ENCODE assay signal across 16 cellular contexts in the genomic region with DNA sequence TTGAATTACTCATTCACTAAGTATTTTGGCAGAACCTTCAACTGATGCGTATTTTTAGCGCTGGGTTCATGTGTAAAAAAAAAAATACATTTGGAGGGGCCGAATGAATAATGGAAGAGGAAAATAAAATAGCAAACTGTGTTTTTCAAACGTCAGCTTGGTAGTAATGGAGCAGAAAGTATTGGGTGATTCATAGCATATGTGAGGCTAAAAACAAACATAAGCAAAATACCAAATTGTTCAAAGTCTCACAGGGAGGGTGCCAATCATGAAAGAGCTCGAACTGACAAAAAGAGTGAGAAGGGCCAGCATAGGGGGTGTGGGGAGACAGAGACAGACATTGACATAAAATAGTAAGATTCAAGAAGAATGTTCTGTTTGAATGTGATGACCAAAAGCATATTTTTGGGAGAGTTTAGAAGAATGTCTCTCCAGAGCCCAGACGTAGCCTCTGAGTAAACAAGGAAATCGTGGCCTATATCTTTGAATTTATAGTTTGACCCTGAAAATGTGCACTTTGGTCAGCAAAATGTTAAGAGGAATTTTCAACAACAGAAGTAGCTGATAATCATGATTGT.
DNase-seq lines count a peak whose midpoint lies in the region; TF ChIP-seq lines count a peak whose summit lies in the region.
"Had no signal": no experiment of that assay in that cellular context is flagged by ENCODE, and none has a peak within 500 bp of the region (broad histone marks: within the 10 kb centered on the region; RNA-seq: fewer than 3 reads in every experiment).

No MANE protein-coding gene starts in this region.

- H3K4me3 ChIP-seq in BLaER1 treated with 17β-estradiol and CSF1 and Interleukin-3, amounts not matched to agents 10 nM and 100 nM, result no peak overlapping the region
- no peak overlapping the region for H3K4me3 ChIP-seq in parathyroid adenoma (ENCODE audit: low read depth, low read length)
- H3K4me3 ChIP-seq: gastrocnemius medialis, Peyer's patch had no signal

- H3K27ac ChIP-seq in BLaER1 treated with 17β-estradiol and CSF1 and Interleukin-3, amounts not matched to agents 10 nM and 100 nM, result peak overlapping the region in 5 of 11 experiments; percentile 14 to 51 (median 43); a peak in 7 of 22 replicates
- H3K27ac ChIP-seq in parathyroid adenoma, result no peak overlapping the region
- H3K27ac ChIP-seq: Peyer's patch, VCaP had no signal

- TF ChIP-seq CTCF in chondrocyte (IDR thresholded peaks at IDR 0.05) (no peak), parathyroid adenoma (IDR thresholded peaks at IDR 0.05) (no peak), endothelial cell (IDR thresholded peaks at IDR 0.05; ENCODE audit: unreplicated experiment) (no peak)

- H4K20me1 ChIP-seq in BLaER1 treated with 17β-estradiol and CSF1 and Interleukin-3, amounts not matched to agents 10 nM and 100 nM, result no peaks in the 10 kb centered on the region

- peaks cover 0 to 17% (median 6%) of the 10 kb centered on the region in 11 experiments; a peak in 10 of 22 replicates for H3K9me3 ChIP-seq in BLaER1 treated with 17β-estradiol and CSF1 and Interleukin-3, amounts not matched to agents 10 nM and 100 nM (replicated peaks in 1 of 11)
- no peaks in the 10 kb centered on the region for H3K9me3 ChIP-seq in parathyroid adenoma (ENCODE audit: control insufficient read depth, low read length)
- H3K9me3 ChIP-seq: gastrocnemius medialis, Peyer's patch had no signal

- H3K4me2 ChIP-seq in BLaER1 treated with 17β-estradiol and CSF1 and Interleukin-3, amounts not matched to agents 10 nM and 100 nM, result peak overlapping the region; percentile 18 to 72 (median 56); a peak in 19 of 22 replicates
- no peak overlapping the region for H3K4me2 ChIP-seq in parathyroid adenoma (ENCODE audit: low read length)

- peaks cover 14 to 49% (median 33%) of the 10 kb centered on the region in 10 experiments for H3K4me1 ChIP-seq in BLaER1 treated with 17β-estradiol and CSF1 and Interleukin-3, amounts not matched to agents 10 nM and 100 nM
- H3K4me1 ChIP-seq in parathyroid adenoma, result no peaks in the 10 kb centered on the region
- H3K4me1 ChIP-seq: gastrocnemius medialis, Peyer's patch had no signal

- peak overlapping the region; percentile 14 for H2AFZ ChIP-seq in parathyroid adenoma

- no peak overlapping the region for H3K9ac ChIP-seq in BLaER1 treated with 17β-estradiol and CSF1 and Interleukin-3, amounts not matched to agents 10 nM and 100 nM
- no peak overlapping the region for H3K9ac ChIP-seq in parathyroid adenoma

- H3K36me3 ChIP-seq in BLaER1 treated with 17β-estradiol and CSF1 and Interleukin-3, amounts not matched to agents 10 nM and 100 nM, result no peaks in the 10 kb centered on the region
- no peaks in the 10 kb centered on the region for H3K36me3 ChIP-seq in parathyroid adenoma (ENCODE audit: control insufficient read depth, insufficient read depth, low read length)
- H3K36me3 ChIP-seq: gastrocnemius medialis, Peyer's patch had no signal

- no peaks in the 10 kb centered on the region for H3K27me3 ChIP-seq in BLaER1 treated with 17β-estradiol and CSF1 and Interleukin-3, amounts not matched to agents 10 nM and 100 nM
- no peaks in the 10 kb centered on the region for H3K27me3 ChIP-seq in parathyroid adenoma (ENCODE audit: control insufficient read depth, insufficient read depth, low read length)
- H3K27me3 ChIP-seq: gastrocnemius medialis, Peyer's patch had no signal

- peak overlapping the region; percentile 88 for H3K27ac Mint-ChIP-seq in chondrocyte (ENCODE audit: unreplicated experiment)
- H3K27ac Mint-ChIP-seq in endothelial cell (ENCODE audit: unreplicated experiment), result no peak overlapping the region
- H3K27ac Mint-ChIP-seq: activated naive CD8-positive, alpha-beta T cell treated with anti-CD3 and anti-CD28 coated beads, Interleukin-2, amount 10 ng/mL, durations not matched to agents 7 days and 5 days; activated T-cell treated with anti-CD3 and anti-CD28 coated beads, Interleukin-2, amount 50 U/mL, for 72 hours; B cell had no signal

- H3K9me3 Mint-ChIP-seq in chondrocyte (ENCODE audit: low read depth) (peaks cover 2% of the 10 kb centered on the region), endothelial cell (ENCODE audit: unreplicated experiment) (no peaks in the 10 kb centered on the region)
- H3K9me3 Mint-ChIP-seq: activated T-cell treated with anti-CD3 and anti-CD28 coated beads, Interleukin-2, amount 50 U/mL, for 72 hours had no signal

- H3K4me1 Mint-ChIP-seq in chondrocyte (ENCODE audit: low read depth) (peaks cover 47% of the 10 kb centered on the region), endothelial cell (ENCODE audit: unreplicated experiment) (no peaks in the 10 kb centered on the region)
- H3K4me1 Mint-ChIP-seq: B cell had no signal

- peak; percentile 37 for DNase-seq in M059J (ENCODE audit: low read depth)
- DNase-seq in chondrocyte (ENCODE audit: low spot score), result no peak
- DNase-seq in SHP77 (lab: John Stamatoyannopoulos, UW), result no peak
- no peak for DNase-seq in NCI-H187 (lab: John Stamatoyannopoulos, UW)
- no peak for DNase-seq in endothelial cell (ENCODE audit: low spot score)
- no peak for DNase-seq in DMS79 treated with DMSO at 0.1 percent for 48 hours (lab: John Stamatoyannopoulos, UW)
- DNase-seq: activated CD4-positive, alpha-beta T cell treated with anti-CD3 and anti-CD28 coated beads, Interleukin-2, amount 50 U/mL, for 48 hours; activated naive CD8-positive, alpha-beta T cell treated with anti-CD3 and anti-CD28 coated beads, Interleukin-2, amount 10 ng/mL, durations not matched to agents 7 days and 5 days; activated T-cell treated with anti-CD3 and anti-CD28 coated beads, Interleukin-2, amount 50 U/mL, for 72 hours; gastrocnemius medialis; NCI-H774; Peyer's patch had no signal

- H3K79me2 ChIP-seq in parathyroid adenoma, result no peaks in the 10 kb centered on the region

- H3K4me3 Mint-ChIP-seq in chondrocyte (ENCODE audit: unreplicated experiment) (peak overlapping the region; percentile 11), endothelial cell (ENCODE audit: unreplicated experiment) (no peak overlapping the region)
- H3K4me3 Mint-ChIP-seq: activated naive CD8-positive, alpha-beta T cell treated with anti-CD3 and anti-CD28 coated beads, Interleukin-2, amount 10 ng/mL, durations not matched to agents 7 days and 5 days; activated T-cell treated with anti-CD3 and anti-CD28 coated beads, Interleukin-2, amount 50 U/mL, for 72 hours; B cell had no signal

- H3K27me3 Mint-ChIP-seq in chondrocyte (ENCODE audit: low read depth) (no peaks in the 10 kb centered on the region), endothelial cell (ENCODE audit: unreplicated experiment) (no peaks in the 10 kb centered on the region)
- H3K27me3 Mint-ChIP-seq: activated naive CD8-positive, alpha-beta T cell treated with anti-CD3 and anti-CD28 coated beads, Interleukin-2, amount 10 ng/mL, durations not matched to agents 7 days and 5 days; B cell had no signal

- no peaks in the 10 kb centered on the region for H3K36me3 Mint-ChIP-seq in chondrocyte (ENCODE audit: low read depth)
- H3K36me3 Mint-ChIP-seq in endothelial cell (ENCODE audit: low read depth, unreplicated experiment), result no peaks in the 10 kb centered on the region
- H3K36me3 Mint-ChIP-seq: activated naive CD8-positive, alpha-beta T cell treated with anti-CD3 and anti-CD28 coated beads, Interleukin-2, amount 10 ng/mL, durations not matched to agents 7 days and 5 days had no signal
